8 cellular contexts compared by ENCODE assay signal in genomic region chr1:32204943-32205361, GRCh38. TPM values are rescaled to one million over a fixed set of nuclear protein-coding genes. Genes with fewer than 3 reads are reported as not detected.
DNase-seq lines count a peak whose midpoint lies in the region; ATAC-seq lines count a peak whose summit lies in the region.
"Had no signal": no experiment of that assay in that cellular context is flagged by ENCODE, and none has a peak within 500 bp of the region (broad histone marks: within the 10 kb centered on the region; RNA-seq: fewer than 3 reads in every experiment).

No MANE protein-coding gene starts in this region.

- H3K4me1 ChIP-seq in HUES48 (ENCODE audit: control insufficient read depth, insufficient read depth, low read length): peaks cover 11% of the 10 kb centered on the region

- H3K4me3 ChIP-seq in HUES48 (ENCODE audit: low read depth, low read length): peak overlapping the region; percentile 76
- peak overlapping the region; percentile 89 for H3K4me3 ChIP-seq in iPS-11a (ENCODE audit: low read depth, low read length)

- peak overlapping the region; percentile 89 for H3K4me3 Mint-ChIP-seq in activated CD4-positive, alpha-beta memory T cell treated with anti-CD3 and anti-CD28 coated beads for 36 hours
- H3K4me3 Mint-ChIP-seq in stimulated activated memory B cell treated with anti-CD40 and anti-IgM and Interleukin-4, amounts not matched to agents 10 μg/mL and 1 μg/mL and 100 μg/mL, for 72 hours: peak overlapping the region; percentile 87

- H3K27me3 Mint-ChIP-seq in activated CD4-positive, alpha-beta memory T cell treated with anti-CD3 and anti-CD28 coated beads for 36 hours: no peaks in the 10 kb centered on the region
- no peaks in the 10 kb centered on the region for H3K27me3 Mint-ChIP-seq in stimulated activated memory B cell treated with anti-CD40 and anti-IgM and Interleukin-4, amounts not matched to agents 10 μg/mL and 1 μg/mL and 100 μg/mL, for 72 hours

- H3K27me3 ChIP-seq in HUES48 (ENCODE audit: control insufficient read depth, insufficient read depth, low read length): peaks cover 9% of the 10 kb centered on the region

- no peaks in the 10 kb centered on the region for H3K9me3 Mint-ChIP-seq in activated CD4-positive, alpha-beta memory T cell treated with anti-CD3 and anti-CD28 coated beads for 36 hours
- no peaks in the 10 kb centered on the region for H3K9me3 Mint-ChIP-seq in stimulated activated memory B cell treated with anti-CD40 and anti-IgM and Interleukin-4, amounts not matched to agents 10 μg/mL and 1 μg/mL and 100 μg/mL, for 72 hours

- H3K27ac Mint-ChIP-seq in activated CD4-positive, alpha-beta memory T cell treated with anti-CD3 and anti-CD28 coated beads for 36 hours: no peak overlapping the region
- no peak overlapping the region for H3K27ac Mint-ChIP-seq in stimulated activated memory B cell treated with anti-CD40 and anti-IgM and Interleukin-4, amounts not matched to agents 10 μg/mL and 1 μg/mL and 100 μg/mL, for 72 hours

- intact Hi-C loops in activated CD4-positive, alpha-beta memory T cell treated with anti-CD3 and anti-CD28 coated beads for 36 hours (cut with micrococcal nuclease): no loop called here

- H3K36me3 ChIP-seq in HUES48 (ENCODE audit: control insufficient read depth, insufficient read depth, low read length): peaks cover 9% of the 10 kb centered on the region

- no peaks in the 10 kb centered on the region for H3K9me3 ChIP-seq in HUES48 (ENCODE audit: control insufficient read depth, insufficient read depth, low read length)

- POLR2A ChIA-PET in activated CD4-positive, alpha-beta memory T cell treated with anti-CD3 and anti-CD28 coated beads for 36 hours (lab: Charles Lee): interaction anchor here (0.6 to 2.8 kb wide), 5 partner anchors 11 to 614 kb away, joined by 3 to 19 read pairs (median 3); partner anchors contain the start of gene TXLNA

- peak overlapping the region; percentile 10; the same call in 1 of the 2 replicates for H3K9ac ChIP-seq in HUES48 (ENCODE audit: low read depth, low read length)

- DNase-seq in activated CD4-positive, alpha-beta memory T cell treated with anti-CD3 and anti-CD28 coated beads for 36 hours: no peak
- no peak for DNase-seq in Kasumi-1 (lab: John Stamatoyannopoulos, UW)
- DNase-seq in stimulated activated CD4-positive, alpha-beta T cell treated with anti-CD3 and anti-CD28 coated beads, Interleukin-4, amount 100 ng/mL, for 1 hour: no peak

- H3K4me1 Mint-ChIP-seq in activated CD4-positive, alpha-beta memory T cell treated with anti-CD3 and anti-CD28 coated beads for 36 hours (ENCODE audit: low read depth): peaks cover 37% of the 10 kb centered on the region
- peaks cover 82% of the 10 kb centered on the region for H3K4me1 Mint-ChIP-seq in stimulated activated memory B cell treated with anti-CD40 and anti-IgM and Interleukin-4, amounts not matched to agents 10 μg/mL and 1 μg/mL and 100 μg/mL, for 72 hours

- CTCF ChIA-PET in activated CD4-positive, alpha-beta memory T cell treated with anti-CD3 and anti-CD28 coated beads for 36 hours (lab: Charles Lee): interaction anchor here (1.8 to 3.7 kb wide), 2 partner anchors 11 to 43 kb away, joined by 9 to 31 read pairs; partner anchors contain the start of gene FAM167B

- peaks cover 2% of the 10 kb centered on the region for H3K36me3 Mint-ChIP-seq in activated CD4-positive, alpha-beta memory T cell treated with anti-CD3 and anti-CD28 coated beads for 36 hours
- H3K36me3 Mint-ChIP-seq in stimulated activated memory B cell treated with anti-CD40 and anti-IgM and Interleukin-4, amounts not matched to agents 10 μg/mL and 1 μg/mL and 100 μg/mL, for 72 hours: peaks cover 17% of the 10 kb centered on the region

- peak overlapping the region; percentile 5 for H3K27ac ChIP-seq in HUES48 (ENCODE audit: low read depth, low read length)

- ATAC-seq in stimulated activated memory B cell treated with anti-CD40 and anti-IgM and Interleukin-4, amounts not matched to agents 10 μg/mL and 1 μg/mL and 100 μg/mL, for 72 hours: no peak
- ATAC-seq in HG03097 (IDR thresholded peaks at IDR 0.05; ENCODE audit: low FRiP score, unreplicated experiment): no peak

RNA-seq across cellular contexts. Expression of gene IQCC, which starts 0.5 kb away (rescaled TPM):
- 1 to 10 TPM; 4.5 to 5.2 TPM for total RNA-seq in activated CD4-positive, alpha-beta memory T cell treated with anti-CD3 and anti-CD28 coated beads for 36 hours

RNA-seq across cellular contexts. Expression of gene DCDC2B, which starts 3.9 kb away (rescaled TPM):
- total RNA-seq in activated CD4-positive, alpha-beta memory T cell treated with anti-CD3 and anti-CD28 coated beads for 36 hours: not detected
- total RNA-seq: NCI-H460 had no signal

RNA-seq across cellular contexts. Expression of gene CCDC28B, which starts 4.6 kb away (rescaled TPM):
- 10 to 100 TPM; 13.4 to 14.8 TPM for total RNA-seq in activated CD4-positive, alpha-beta memory T cell treated with anti-CD3 and anti-CD28 coated beads for 36 hours

RNA-seq across cellular contexts. Expression of gene TMEM234, which starts 17.2 kb away (rescaled TPM):
- total RNA-seq in activated CD4-positive, alpha-beta memory T cell treated with anti-CD3 and anti-CD28 coated beads for 36 hours: 1 to 10 TPM; 7.8 to 9.9 TPM

RNA-seq across cellular contexts. Expression of gene EIF3I, which starts 17.3 kb away (rescaled TPM):
- 100 to 1,000 TPM; 297 to 299 TPM for total RNA-seq in activated CD4-positive, alpha-beta memory T cell treated with anti-CD3 and anti-CD28 coated beads for 36 hours
